13 cellular contexts compared by ENCODE assay signal in the genomic region with DNA sequence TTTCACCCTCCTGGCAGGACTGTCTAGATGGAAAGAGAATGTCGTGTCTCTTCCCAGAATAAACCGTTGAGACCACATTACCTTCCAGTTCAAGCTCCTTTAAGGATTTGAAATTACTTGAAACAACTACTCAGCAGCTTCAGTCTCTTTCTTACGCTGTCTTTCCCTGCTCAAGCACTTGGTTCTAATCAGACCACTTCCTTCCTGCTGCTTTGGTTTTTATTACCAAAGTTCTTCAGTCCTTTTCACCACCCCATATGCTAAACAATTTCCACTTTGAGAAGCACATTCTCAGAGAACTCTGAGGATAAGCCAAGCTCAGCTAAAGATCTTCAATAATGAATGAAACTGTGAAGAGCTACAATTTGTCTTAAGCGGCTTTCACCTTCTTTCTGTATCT.
A peak's percentile ranks its signal among the peaks of the same experiment; 100 is the strongest.
DNase-seq lines count a peak whose midpoint lies in the region; ATAC-seq and TF ChIP-seq lines count a peak whose summit lies in the region.
"Had no signal": no experiment of that assay in that cellular context is flagged by ENCODE, and none has a peak within 500 bp of the region (broad histone marks: within the 10 kb centered on the region; RNA-seq: fewer than 3 reads in every experiment).

No MANE protein-coding gene starts in this region.

- WGBS in lower leg skin, 2 donors: 56 to 65% methylated on average over 4 of the region's 4 CpGs

- no peak for ATAC-seq in activated B cell treated with CpG ODN at 0.5 μM for 24 hours (ENCODE audit: low read depth)
- ATAC-seq in Right ventricle myocardium inferior: no peak

- peak; percentile 17 for DNase-seq in GM20000 (ENCODE audit: low spot score)
- DNase-seq in activated B cell treated with CpG ODN at 0.5 μM for 24 hours: no peak
- peak; percentile 26 for DNase-seq in fibroblast of villous mesenchyme (ENCODE audit: low read depth)
- no peak for DNase-seq in Right ventricle myocardium inferior (ENCODE audit: missing footprints)
- DNase-seq in COLO668 (lab: John Stamatoyannopoulos, UW; ENCODE audit: unreplicated experiment): no peak
- no peak for DNase-seq in lower leg skin (ENCODE audit: low spot score in 2 of 2)
- no peak for DNase-seq in NCI-H1694 (lab: John Stamatoyannopoulos, UW)
- DNase-seq: activated effector memory CD4-positive, alpha-beta T cell treated with anti-CD3 and anti-CD28 coated beads, Interleukin-2, amount 50 U/mL, for 16 hours; Calu3; stimulated activated CD4-positive, alpha-beta T cell treated with anti-CD3 and anti-CD28 coated beads, Interleukin-2, amount 100 ng/mL, for 24 hours; substantia nigra had no signal

- peaks cover 5 to 29% (median 18%) of the 10 kb centered on the region in 11 experiments; a peak in 17 of 22 replicates for H3K36me3 ChIP-seq in BLaER1 treated with 17β-estradiol and CSF1 and Interleukin-3, amounts not matched to agents 10 nM and 100 nM

- intact Hi-C loops in activated B cell treated with CpG ODN at 0.5 μM for 24 hours (cut with micrococcal nuclease): no loop called here
- intact Hi-C loops in Right ventricle myocardium inferior (cut with DNase I): no loop called here
- intact Hi-C loops in lower leg skin (cut with DNase I; ENCODE audit: low total_unique reads): no loop called here

- H3K27me3 ChIP-seq in BLaER1 treated with 17β-estradiol and CSF1 and Interleukin-3, amounts not matched to agents 10 nM and 100 nM: no peaks in the 10 kb centered on the region
- H3K27me3 ChIP-seq: neutrophil had no signal

- CTCF ChIA-PET in activated B cell treated with CpG ODN at 0.5 μM for 24 hours (lab: Charles Lee): no interaction called here

- POLR2A ChIA-PET in activated B cell treated with CpG ODN at 0.5 μM for 24 hours (lab: Charles Lee): no interaction called here

- peaks cover 22 to 49% (median 37%) of the 10 kb centered on the region in 10 experiments for H3K4me1 ChIP-seq in BLaER1 treated with 17β-estradiol and CSF1 and Interleukin-3, amounts not matched to agents 10 nM and 100 nM

- no peak overlapping the region for H3K4me3 ChIP-seq in BLaER1 treated with 17β-estradiol and CSF1 and Interleukin-3, amounts not matched to agents 10 nM and 100 nM
- no peak overlapping the region for H3K4me3 ChIP-seq in fibroblast of villous mesenchyme (ENCODE audit: low read depth, low read length)
- H3K4me3 ChIP-seq in lower leg skin (ENCODE audit: low read depth, poor library complexity, severe bottlenecking): no peak overlapping the region

- H3K4me3 Mint-ChIP-seq in activated B cell treated with CpG ODN at 0.5 μM for 24 hours: no peak overlapping the region

- H3K27me3 Mint-ChIP-seq in activated B cell treated with CpG ODN at 0.5 μM for 24 hours: no peaks in the 10 kb centered on the region

- TF ChIP-seq CTCF in GM20000 (IDR thresholded peaks at IDR 0.05; ENCODE audit: extremely low read depth, missing control alignments) (no peak), activated B cell treated with CpG ODN at 0.5 μM for 24 hours (IDR thresholded peaks at IDR 0.05) (no peak), fibroblast of villous mesenchyme (IDR thresholded peaks at IDR 0.05; ENCODE audit: insufficient read depth, low read depth, low read length) (no peak), lower leg skin (IDR thresholded peaks at IDR 0.05) (no peak)

- peaks cover 10% of the 10 kb centered on the region for H3K4me1 Mint-ChIP-seq in activated B cell treated with CpG ODN at 0.5 μM for 24 hours

- TF ChIP-seq POLR2A in lower leg skin (IDR thresholded peaks at IDR 0.05): no peak

- no peaks in the 10 kb centered on the region for H3K9me3 Mint-ChIP-seq in activated B cell treated with CpG ODN at 0.5 μM for 24 hours

- peaks cover 0 to 9% (median 2%) of the 10 kb centered on the region in 11 experiments; a peak in 7 of 22 replicates for H3K9me3 ChIP-seq in BLaER1 treated with 17β-estradiol and CSF1 and Interleukin-3, amounts not matched to agents 10 nM and 100 nM (replicated peaks in 1 of 11)
- H3K9me3 ChIP-seq: neutrophil had no signal

- peaks cover 9% of the 10 kb centered on the region for H3K36me3 Mint-ChIP-seq in activated B cell treated with CpG ODN at 0.5 μM for 24 hours (ENCODE audit: low read depth)

- H3K9ac ChIP-seq in BLaER1 treated with 17β-estradiol and CSF1 and Interleukin-3, amounts not matched to agents 10 nM and 100 nM: peak overlapping the region in 7 of 11 experiments; percentile 4 to 45 (median 25); a peak in 9 of 22 replicates

- peak overlapping the region; percentile 9 for H3K27ac Mint-ChIP-seq in activated B cell treated with CpG ODN at 0.5 μM for 24 hours

- peak overlapping the region; percentile 3 to 43 (median 28); a peak in 17 of 22 replicates for H3K27ac ChIP-seq in BLaER1 treated with 17β-estradiol and CSF1 and Interleukin-3, amounts not matched to agents 10 nM and 100 nM
- H3K27ac ChIP-seq: neutrophil had no signal

- H3K4me2 ChIP-seq in BLaER1 treated with 17β-estradiol and CSF1 and Interleukin-3, amounts not matched to agents 10 nM and 100 nM: peak overlapping the region; percentile 57 to 79 (median 65)

- peaks cover 0 to 6% (median 0%) of the 10 kb centered on the region in 11 experiments; a peak in 2 of 22 replicates for H4K20me1 ChIP-seq in BLaER1 treated with 17β-estradiol and CSF1 and Interleukin-3, amounts not matched to agents 10 nM and 100 nM

Comparison
In these comparisons a context has a peak if more than half of its experiments do, and no peak if none do; other contexts are left out.
1. DNase-seq: peak in GM20000 (single experiment) and fibroblast of villous mesenchyme (single experiment); none in activated B cell treated with CpG ODN at 0.5 μM for 24 hours (single experiment), Right ventricle myocardium inferior (single experiment), COLO668 (single experiment), lower leg skin (0 of 2) and NCI-H1694 (single experiment).